32 cellular contexts compared by ENCODE assay signal in genomic region chr12:102880783-102881182, GRCh38. TPM values are rescaled to one million over a fixed set of nuclear protein-coding genes. Genes with fewer than 3 reads are reported as not detected.
DNase-seq lines count a peak whose midpoint lies in the region; ATAC-seq and TF ChIP-seq lines count a peak whose summit lies in the region.
"Had no signal": no experiment of that assay in that cellular context is flagged by ENCODE, and none has a peak within 500 bp of the region (broad histone marks: within the 10 kb centered on the region; RNA-seq: fewer than 3 reads in every experiment).

No MANE protein-coding gene starts in this region.

- H3K27me3 ChIP-seq in SJCRH30 = peaks cover 3% of the 10 kb centered on the region; the same call in 1 of the 2 replicates
- H3K27me3 ChIP-seq: BE2C; BLaER1; BLaER1 treated with 17β-estradiol and CSF1 and Interleukin-3, amounts not matched to agents 10 nM and 100 nM had no signal

- no peaks in the 10 kb centered on the region for H3K36me3 Mint-ChIP-seq in WTC11
- H3K36me3 Mint-ChIP-seq: CD14-positive monocyte; CD4-positive, alpha-beta memory T cell; CD4-positive, CD25-positive, alpha-beta regulatory T cell; CD8-positive, alpha-beta memory T cell; CD8-positive, alpha-beta T cell had no signal

- CTCF ChIA-PET in WTC11 (lab: Charles Lee) = interaction anchor here (1.6 kb wide), 1 partner anchor 668 kb away, joined by 3 read pairs; no protein-coding TSS in a partner anchor

- no peak overlapping the region for H3K4me3 ChIP-seq in SJCRH30
- H3K4me3 ChIP-seq: A549; BLaER1; BLaER1 treated with 17β-estradiol and CSF1 and Interleukin-3, amounts not matched to agents 10 nM and 100 nM had no signal

- no peaks in the 10 kb centered on the region for H3K27me3 Mint-ChIP-seq in WTC11 (ENCODE audit: low read depth)
- H3K27me3 Mint-ChIP-seq: CD4-positive, CD25-positive, alpha-beta regulatory T cell had no signal

- no peak overlapping the region for H3K27ac ChIP-seq in SJCRH30
- H3K27ac ChIP-seq: 22Rv1; A549; BLaER1; BLaER1 treated with 17β-estradiol and CSF1 and Interleukin-3, amounts not matched to agents 10 nM and 100 nM; C4-2B had no signal

- no peaks in the 10 kb centered on the region for H3K9me3 ChIP-seq in SJCRH30 (replicated peaks)
- H3K9me3 ChIP-seq: A549; BE2C; BLaER1; BLaER1 treated with 17β-estradiol and CSF1 and Interleukin-3, amounts not matched to agents 10 nM and 100 nM; Caco-2 had no signal

- no peaks in the 10 kb centered on the region for H3K36me3 ChIP-seq in SJCRH30
- H3K36me3 ChIP-seq: BE2C; BLaER1; BLaER1 treated with 17β-estradiol and CSF1 and Interleukin-3, amounts not matched to agents 10 nM and 100 nM had no signal

- H3K4me1 ChIP-seq in SJCRH30 = no peaks in the 10 kb centered on the region
- H3K4me1 ChIP-seq: A549; BE2C; BLaER1 treated with 17β-estradiol and CSF1 and Interleukin-3, amounts not matched to agents 10 nM and 100 nM; Caco-2 had no signal

- no peak for ATAC-seq in WTC11
- ATAC-seq: A549; CD8-positive, alpha-beta T cell had no signal

- DNase-seq in WTC11 (ENCODE audit: low spot score) = no peak
- no peak for DNase-seq in SJCRH30
- DNase-seq: 8988T; ACHN; AML-193; BE2C; C1 segment of cervical spinal cord; Caco-2; Calu3; CD4-positive, alpha-beta memory T cell; CD4-positive, alpha-beta T cell; CD4-positive, CD25-positive, alpha-beta regulatory T cell; CD8-positive, alpha-beta memory T cell; CD8-positive, alpha-beta T cell; COR-L47; DMS 273 treated with DMSO at 0.1 percent for 48 hours; DMS153; DMS53; DMS79; DMS79 treated with DMSO at 0.1 percent for 48 hours; DND-41; EL had no signal

- H3K27ac Mint-ChIP-seq in WTC11 = no peak overlapping the region
- H3K27ac Mint-ChIP-seq: B cell; CD14-positive monocyte; CD4-positive, alpha-beta memory T cell; CD4-positive, alpha-beta T cell; CD4-positive, CD25-positive, alpha-beta regulatory T cell; CD8-positive, alpha-beta memory T cell; CD8-positive, alpha-beta T cell had no signal

- H3K9me3 Mint-ChIP-seq in WTC11 = no peaks in the 10 kb centered on the region
- H3K9me3 Mint-ChIP-seq: CD4-positive, alpha-beta T cell; CD8-positive, alpha-beta memory T cell; CD8-positive, alpha-beta T cell had no signal

- peaks cover 3% of the 10 kb centered on the region; the same call in 1 of the 2 replicates for H3K4me1 Mint-ChIP-seq in WTC11
- H3K4me1 Mint-ChIP-seq: CD14-positive monocyte had no signal

- no peak overlapping the region for H3K4me3 Mint-ChIP-seq in WTC11
- H3K4me3 Mint-ChIP-seq: B cell; CD14-positive monocyte; CD4-positive, alpha-beta memory T cell; CD4-positive, alpha-beta T cell; CD4-positive, CD25-positive, alpha-beta regulatory T cell; CD8-positive, alpha-beta memory T cell; CD8-positive, alpha-beta T cell had no signal

- POLR2A ChIA-PET in WTC11 (lab: Charles Lee) = no interaction called here

- TF ChIP-seq CTCF in WTC11 (IDR thresholded peaks at IDR 0.05) = no peak

TF ChIP-seq in WTC11, 78 proteins besides CTCF, POLR2A, EP300 and RAD21:
- TF ChIP-seq GRHL2 (CRISPR knock-in tag; IDR thresholded peaks at IDR 0.05; ENCODE audit: insufficient replicate concordance, severe bottlenecking) = no peak
- peak; percentile 96 for TF ChIP-seq HMGA2 (CRISPR knock-in tag; IDR thresholded peaks at IDR 0.05)
TF ChIP-seq in WTC11: peak in this region for 1.

RNA-seq across cellular contexts. Expression of gene PAH, which starts 36.3 kb away (rescaled TPM):
- total RNA-seq in WTC11 (2021) = 4.0 to 9.8 TPM (median 5.7 TPM) in 3 replicates
- not detected in 2 replicates for total RNA-seq in SJCRH30 (2014; rRNA removed; shearing (Covaris generic))
- total RNA-seq: A172; A673; CD4-positive, alpha-beta memory T cell; CD4-positive, alpha-beta T cell; CD4-positive, CD25-positive, alpha-beta regulatory T cell; CD8-positive, alpha-beta T cell; Daoy had no signal
